28 cellular contexts compared by ENCODE assay signal in genomic region chr2:100405403-100406119, GRCh38.
"Had no signal": no experiment of that assay in that cellular context is flagged by ENCODE, and none has a peak within 500 bp of the region (broad histone marks: within the 10 kb centered on the region; RNA-seq: fewer than 3 reads in every experiment).

No MANE protein-coding gene starts in this region.

- H3K4me3 Mint-ChIP-seq: activated CD4-positive, alpha-beta memory T cell treated with anti-CD3 and anti-CD28 coated beads for 36 hours; activated CD4-positive, alpha-beta T cell treated with anti-CD3 and anti-CD28 coated beads for 36 hours; activated CD4-positive, alpha-beta T cell treated with anti-CD3 and anti-CD28 coated beads, Interleukin-2, amount 10 ng/mL, durations not matched to agents 24 days and 14 days; activated CD8-positive, alpha-beta T cell treated with anti-CD3 and anti-CD28 coated beads, Interleukin-2, amount 10 ng/mL, durations not matched to agents 7 days and 5 days; activated naive CD4-positive, alpha-beta T cell treated with anti-CD3 and anti-CD28 coated beads, Interleukin-2, amount 10 ng/mL, durations not matched to agents 7 days and 5 days; activated naive CD8-positive, alpha-beta T cell treated with anti-CD3 and anti-CD28 coated beads, Interleukin-2, amount 10 ng/mL, durations not matched to agents 7 days and 5 days; activated T-cell treated with anti-CD3 and anti-CD28 coated beads, Interleukin-2, amount 50 U/mL, for 24 hours; activated T-cell treated with anti-CD3 and anti-CD28 coated beads, Interleukin-2, amount 50 U/mL, for 72 hours; brain; central memory CD8-positive, alpha-beta T cell; effector memory CD8-positive, alpha-beta T cell had no signal

- H3K9me3 Mint-ChIP-seq: activated CD4-positive, alpha-beta memory T cell treated with anti-CD3 and anti-CD28 coated beads for 36 hours; activated CD4-positive, alpha-beta T cell treated with anti-CD3 and anti-CD28 coated beads, Interleukin-2, amount 10 ng/mL, durations not matched to agents 24 days and 14 days; activated naive CD4-positive, alpha-beta T cell treated with anti-CD3 and anti-CD28 coated beads, Interleukin-2, amount 10 ng/mL, durations not matched to agents 7 days and 5 days; activated naive CD4-positive, alpha-beta T cell treated with anti-CD3 and anti-CD28 coated beads, Interleukin-2, amount 50 U/mL, for 72 hours; activated naive CD8-positive, alpha-beta T cell treated with anti-CD3 and anti-CD28 coated beads, Interleukin-2, amount 10 ng/mL, durations not matched to agents 7 days and 5 days; activated T-cell treated with anti-CD3 and anti-CD28 coated beads, Interleukin-2, amount 50 U/mL, for 24 hours; activated T-cell treated with anti-CD3 and anti-CD28 coated beads, Interleukin-2, amount 50 U/mL, for 72 hours; central memory CD8-positive, alpha-beta T cell; effector memory CD8-positive, alpha-beta T cell had no signal

- H3K9me3 ChIP-seq: ascending aorta, breast epithelium, esophagus muscularis mucosa, gastrocnemius medialis had no signal

- DNase-seq: activated CD4-positive, alpha-beta memory T cell treated with anti-CD3 and anti-CD28 coated beads for 36 hours; activated CD4-positive, alpha-beta T cell treated with anti-CD3 and anti-CD28 coated beads for 36 hours; activated CD4-positive, alpha-beta T cell treated with anti-CD3 and anti-CD28 coated beads, Interleukin-2, amount 10 ng/mL, durations not matched to agents 24 days and 14 days; activated CD4-positive, CD25-positive, alpha-beta regulatory T cell; activated CD4-positive, CD25-positive, alpha-beta regulatory T cell treated with anti-CD3 and anti-CD28 coated beads, Interleukin-2, amount 50 U/mL, for 72 hours; activated CD8-positive, alpha-beta T cell treated with anti-CD3 and anti-CD28 coated beads, Interleukin-2, amount 10 ng/mL, durations not matched to agents 7 days and 5 days; activated gamma-delta T cell; activated naive CD4-positive, alpha-beta T cell; activated naive CD4-positive, alpha-beta T cell treated with anti-CD3 and anti-CD28 coated beads, Interleukin-2, amount 10 ng/mL, durations not matched to agents 7 days and 5 days; activated naive CD8-positive, alpha-beta T cell treated with anti-CD3 and anti-CD28 coated beads, Interleukin-2, amount 10 ng/mL, durations not matched to agents 7 days and 5 days; activated T-cell treated with anti-CD3 and anti-CD28 coated beads for 4 hours; activated T-cell treated with anti-CD3 and anti-CD28 coated beads, Interleukin-2, amount 50 U/mL, for 24 hours; activated T-cell treated with anti-CD3 and anti-CD28 coated beads, Interleukin-2, amount 50 U/mL, for 72 hours; cortex of kidney; dermis blood vessel endothelial cell; effector CD4-positive, alpha-beta T cell; effector memory CD8-positive, alpha-beta T cell; erythroblast; foreskin keratinocyte; gastrocnemius medialis; glutamatergic neuron; T-helper 2 cell had no signal

- H3K36me3 Mint-ChIP-seq: activated CD4-positive, alpha-beta memory T cell treated with anti-CD3 and anti-CD28 coated beads for 36 hours; activated naive CD4-positive, alpha-beta T cell treated with anti-CD3 and anti-CD28 coated beads, Interleukin-2, amount 10 ng/mL, durations not matched to agents 7 days and 5 days had no signal

- H3K36me3 ChIP-seq: breast epithelium, gastrocnemius medialis had no signal

- H3K27me3 Mint-ChIP-seq: activated CD4-positive, alpha-beta memory T cell treated with anti-CD3 and anti-CD28 coated beads for 36 hours; activated CD4-positive, alpha-beta T cell treated with anti-CD3 and anti-CD28 coated beads for 36 hours; activated CD4-positive, alpha-beta T cell treated with anti-CD3 and anti-CD28 coated beads, Interleukin-2, amount 10 ng/mL, durations not matched to agents 24 days and 14 days; activated naive CD4-positive, alpha-beta T cell treated with anti-CD3 and anti-CD28 coated beads, Interleukin-2, amount 10 ng/mL, durations not matched to agents 7 days and 5 days; activated naive CD8-positive, alpha-beta T cell treated with anti-CD3 and anti-CD28 coated beads, Interleukin-2, amount 10 ng/mL, durations not matched to agents 7 days and 5 days; activated T-cell treated with anti-CD3 and anti-CD28 coated beads, Interleukin-2, amount 50 U/mL, for 24 hours; central memory CD8-positive, alpha-beta T cell; effector memory CD8-positive, alpha-beta T cell had no signal

- H3K4me3 ChIP-seq: ascending aorta, breast epithelium, esophagus muscularis mucosa, gastrocnemius medialis had no signal

- H3K4me1 ChIP-seq: ascending aorta, breast epithelium, foreskin keratinocyte had no signal

- H3K4me1 Mint-ChIP-seq: activated CD4-positive, alpha-beta T cell treated with anti-CD3 and anti-CD28 coated beads for 36 hours; activated CD4-positive, alpha-beta T cell treated with anti-CD3 and anti-CD28 coated beads, Interleukin-2, amount 10 ng/mL, durations not matched to agents 24 days and 14 days; activated naive CD4-positive, alpha-beta T cell treated with anti-CD3 and anti-CD28 coated beads, Interleukin-2, amount 10 ng/mL, durations not matched to agents 7 days and 5 days; activated naive CD8-positive, alpha-beta T cell treated with anti-CD3 and anti-CD28 coated beads, Interleukin-2, amount 10 ng/mL, durations not matched to agents 7 days and 5 days had no signal

- H3K27ac ChIP-seq: ascending aorta, breast epithelium, esophagus muscularis mucosa, foreskin keratinocyte, gastrocnemius medialis had no signal

- ATAC-seq: activated CD4-positive, alpha-beta T cell treated with anti-CD3 and anti-CD28 coated beads for 36 hours; activated CD8-positive, alpha-beta T cell treated with anti-CD3 and anti-CD28 coated beads, Interleukin-2, amount 10 ng/mL, durations not matched to agents 7 days and 5 days; activated naive CD4-positive, alpha-beta T cell treated with anti-CD3 and anti-CD28 coated beads, Interleukin-2, amount 50 U/mL, for 72 hours; activated T-cell treated with anti-CD3 and anti-CD28 coated beads, Interleukin-2, amount 50 U/mL, for 72 hours; effector memory CD8-positive, alpha-beta T cell; foreskin keratinocyte; gastrocnemius medialis had no signal

- H3K27me3 ChIP-seq: ascending aorta, breast epithelium, esophagus muscularis mucosa, foreskin keratinocyte, gastrocnemius medialis had no signal

- H3K27ac Mint-ChIP-seq: activated CD4-positive, alpha-beta memory T cell treated with anti-CD3 and anti-CD28 coated beads for 36 hours; activated CD4-positive, alpha-beta T cell treated with anti-CD3 and anti-CD28 coated beads for 36 hours; activated CD4-positive, alpha-beta T cell treated with anti-CD3 and anti-CD28 coated beads, Interleukin-2, amount 10 ng/mL, durations not matched to agents 24 days and 14 days; activated CD8-positive, alpha-beta T cell treated with anti-CD3 and anti-CD28 coated beads, Interleukin-2, amount 10 ng/mL, durations not matched to agents 7 days and 5 days; activated naive CD4-positive, alpha-beta T cell treated with anti-CD3 and anti-CD28 coated beads, Interleukin-2, amount 10 ng/mL, durations not matched to agents 7 days and 5 days; activated naive CD4-positive, alpha-beta T cell treated with anti-CD3 and anti-CD28 coated beads, Interleukin-2, amount 50 U/mL, for 72 hours; activated naive CD8-positive, alpha-beta T cell treated with anti-CD3 and anti-CD28 coated beads, Interleukin-2, amount 10 ng/mL, durations not matched to agents 7 days and 5 days; activated T-cell treated with anti-CD3 and anti-CD28 coated beads, Interleukin-2, amount 50 U/mL, for 24 hours; activated T-cell treated with anti-CD3 and anti-CD28 coated beads, Interleukin-2, amount 50 U/mL, for 72 hours; effector memory CD8-positive, alpha-beta T cell had no signal
